In genomic region chr10:35495521-35496238, GRCh38 we compare ENCODE assay signal across 9 cellular contexts.
DNase-seq lines count a peak whose midpoint lies in the region; ATAC-seq, FAIRE-seq and TF ChIP-seq lines count a peak whose summit lies in the region.
"Had no signal": no experiment of that assay in that cellular context is flagged by ENCODE, and none has a peak within 500 bp of the region (broad histone marks: within the 10 kb centered on the region; RNA-seq: fewer than 3 reads in every experiment).

No MANE protein-coding gene starts in this region.

- peaks cover 62% of the 10 kb centered on the region for H4K20me1 ChIP-seq in IMR-90 (ENCODE audit: insufficient read depth, low read length)

- POLR2A ChIA-PET in IMR-90 (lab: Charles Lee; ENCODE audit: unreplicated experiment): no interaction called here

- FAIRE-seq in kidney (lab: Jason Lieb, UNC): no peak
- FAIRE-seq: endometrium had no signal

- no peak overlapping the region for H3K23ac ChIP-seq in IMR-90 (ENCODE audit: low read depth, low read length)

- H2AK9ac ChIP-seq in IMR-90 (replicated peaks; ENCODE audit: low read depth, low read length, poor library complexity): no peak overlapping the region

- H3K9me3 ChIP-seq in IMR-90 (ENCODE audit: control insufficient read depth, insufficient read depth, low read length): no peaks in the 10 kb centered on the region
- H3K9me3 ChIP-seq in heart left ventricle: no peaks in the 10 kb centered on the region
- H3K9me3 ChIP-seq in kidney (ENCODE audit: control insufficient read depth in 1 of 2, low read length in 2 of 2): no peaks in the 10 kb centered on the region

- peak; percentile 41 for ATAC-seq in GM21360 (IDR thresholded peaks at IDR 0.05; ENCODE audit: unreplicated experiment)
- ATAC-seq in IMR-90 (ENCODE audit: low read depth): peak; percentile 36
- peak; percentile 69 to 76 (median 72) for ATAC-seq in heart left ventricle

- H3K79me1 ChIP-seq in IMR-90 (ENCODE audit: low read depth in 1 of 2, low read length in 2 of 2): peaks cover 67 to 91% of the 10 kb centered on the region in 2 experiments

- H3K4me1 ChIP-seq in IMR-90 (ENCODE audit: control insufficient read depth, insufficient read depth, low read length): peaks cover 12% of the 10 kb centered on the region
- H3K4me1 ChIP-seq in heart left ventricle: peaks cover 0 to 74% (median 32%) of the 10 kb centered on the region in 12 donors
- peaks cover 22 to 23% of the 10 kb centered on the region in 2 donors for H3K4me1 ChIP-seq in kidney (ENCODE audit: control insufficient read depth in 1 of 2, insufficient read depth in 1 of 2, low read depth in 1 of 2, low read length in 2 of 2)

- H3K56ac ChIP-seq in IMR-90 (ENCODE audit: extremely low read depth, insufficient read depth, low read length): no peak overlapping the region

- no CpG with 5 or more reads among the region's 5 CpGs for WGBS in IMR-90 (ENCODE audit: extremely low coverage in 2 of 2, insufficient read length in 1 of 2), 2 experiments
- 29 to 38% (median 34%) methylated on average over 5 of the region's 5 CpGs for WGBS in heart left ventricle, 4 donors

- H3K36me3 ChIP-seq in IMR-90 (ENCODE audit: control insufficient read depth, insufficient read depth, low read length) (peaks cover under 1% of the 10 kb centered on the region; the same call in 1 of the 2 replicates), heart left ventricle (peaks cover 0 to 2% (median 0%) of the 10 kb centered on the region in 9 donors), kidney (ENCODE audit: control insufficient read depth in 1 of 2, insufficient read depth in 2 of 2, low read length in 2 of 2) (no peaks in the 10 kb centered on the region)

- intact Hi-C loops in IMR-90 (cut with micrococcal nuclease) (no loop called here), heart left ventricle (cut with DNase I) (loop anchor here in 2 of 10 donors (5.0 to 10.0 kb wide), 3 partner anchors 51 to 161 kb away; partner anchors contain the start of gene CCNY (in 1 of the 2)), kidney (cut with DNase I) (no loop called here)

- H3K14ac ChIP-seq in IMR-90 (replicated peaks; ENCODE audit: low read depth, low read length): no peak overlapping the region

- H4K5ac ChIP-seq in IMR-90 (ENCODE audit: low read depth, low read length): no peak overlapping the region

- CTCF ChIA-PET in IMR-90 (lab: Yijun Ruan, JAX): no interaction called here

- no peak overlapping the region; the same call in 1 of the 2 replicates for H3K4me2 ChIP-seq in IMR-90 (ENCODE audit: low read depth, low read length)

- no peak overlapping the region; the same call in 1 of the 2 replicates for H2BK120ac ChIP-seq in IMR-90 (ENCODE audit: low read depth, low read length)

- H4K91ac ChIP-seq in IMR-90 (ENCODE audit: insufficient read depth, low read depth, low read length): no peak overlapping the region

- H3K18ac ChIP-seq in IMR-90 (ENCODE audit: low read depth, low read length): no peak overlapping the region

- H3K4ac ChIP-seq in IMR-90 (ENCODE audit: low read depth, low read length): 0 out of 2 replicates have a peak overlapping the region, but pooled peaks have one; percentile 11

- H3K27ac ChIP-seq in C4-2B: peak overlapping the region; percentile 17; the same call in 1 of the 2 replicates
- H3K27ac ChIP-seq in IMR-90 (ENCODE audit: insufficient read depth, low read length): peak overlapping the region; percentile 32; the same call in 1 of the 2 replicates
- peak overlapping the region in 11 of 12 donors; percentile 0 to 64 (median 35) for H3K27ac ChIP-seq in heart left ventricle
- no peak overlapping the region for H3K27ac ChIP-seq in kidney (ENCODE audit: low read depth in 2 of 2, low read length in 2 of 2)

- no peak for TF ChIP-seq POLR2A in IMR-90 (IDR thresholded peaks at IDR 0.05; ENCODE audit: low read depth, low read length)
- TF ChIP-seq POLR2A in heart left ventricle (IDR thresholded peaks at IDR 0.05): no peak

- in situ Hi-C loops in IMR-90 (cut with MboI; ENCODE audit: low sequenced_read_pairs): no loop called here

- no peak overlapping the region for H2AK5ac ChIP-seq in IMR-90 (ENCODE audit: low read depth, low read length)

- peak overlapping the region in 1 of 2 experiments; percentile 15; a peak in 1 of 4 replicates for H4K8ac ChIP-seq in IMR-90 (ENCODE audit: low read depth in 2 of 2, low read length in 2 of 2)

- dilution Hi-C loops in IMR-90 (cut with HindIII; ENCODE audit: low sequenced_read_pairs, unreplicated experiment): no loop called here

- DNase-seq in IMR-90 (peak; percentile 7), heart left ventricle (peak in 2 of 5 donors; percentile 33 to 52), HT-29 (ENCODE audit: low spot score) (no peak), kidney (no peak)
- no peak for DNase-seq in effector CD4-positive, alpha-beta T cell
- no peak for DNase-seq in activated CD8-positive, alpha-beta memory T cell treated with anti-CD3 and anti-CD28 coated beads, Interleukin-2, amount 50 U/mL, for 4 hours

- TF ChIP-seq CTCF in C4-2B (conservative IDR thresholded peaks at IDR 0.05) (no peak), IMR-90 (conservative IDR thresholded peaks at IDR 0.05; ENCODE audit: low read depth, low read length) (no peak), heart left ventricle (IDR thresholded peaks at IDR 0.05) (no peak), kidney (IDR thresholded peaks at IDR 0.05; ENCODE audit: borderline replicate concordance, extremely low read depth, insufficient read depth) (no peak)

- H2AFZ ChIP-seq in IMR-90 (replicated peaks; ENCODE audit: low read length, poor library complexity): no peak overlapping the region

- no peaks in the 10 kb centered on the region for H3K27me3 ChIP-seq in IMR-90 (ENCODE audit: control insufficient read depth, insufficient read depth, low read length)
- no peaks in the 10 kb centered on the region for H3K27me3 ChIP-seq in heart left ventricle

- H2BK5ac ChIP-seq in IMR-90 (ENCODE audit: low read depth, low read length, poor library complexity, severe bottlenecking): peak overlapping the region; percentile 18

- TF ChIP-seq RAD21 in IMR-90 (IDR thresholded peaks at IDR 0.05; ENCODE audit: low read length): no peak

- H2BK15ac ChIP-seq in IMR-90 (ENCODE audit: low read depth, low read length): no peak overlapping the region

- H3K9ac ChIP-seq in IMR-90 (ENCODE audit: low read depth, low read length): no peak overlapping the region
- H3K9ac ChIP-seq in kidney (ENCODE audit: low read length in 2 of 2): no peak overlapping the region

- H3K9me1 ChIP-seq in IMR-90 (ENCODE audit: insufficient read depth, low read length): peaks cover 43% of the 10 kb centered on the region

- H3K4me3 ChIP-seq in IMR-90 (ENCODE audit: insufficient read depth, low read depth, low read length): no peak overlapping the region
- no peak overlapping the region for H3K4me3 ChIP-seq in heart left ventricle
- no peak overlapping the region for H3K4me3 ChIP-seq in kidney (ENCODE audit: low read length in 2 of 2)

- no TSS peak for BruUV-seq in IMR-90 (replicated peaks; lab: Mats Ljungman, UMichigan)

- no peak overlapping the region for H2BK20ac ChIP-seq in IMR-90 (ENCODE audit: low read depth, low read length)

TF ChIP-seq in IMR-90, 13 proteins besides CTCF, POLR2A, EP300 and RAD21:
- TF ChIP-seq CEBPB (IDR thresholded peaks at IDR 0.05; ENCODE audit: low read depth, low read length) (peak; percentile 43; the same call in 1 of the 2 replicates), RFX5 (IDR thresholded peaks at IDR 0.05; ENCODE audit: low read depth, low read length) (no peak), MAZ (IDR thresholded peaks at IDR 0.05; ENCODE audit: borderline replicate concordance, low read depth, low read length) (no peak), SMC3 (IDR thresholded peaks at IDR 0.05; ENCODE audit: low read depth, low read length) (no peak), RCOR1 (IDR thresholded peaks at IDR 0.05; ENCODE audit: insufficient replicate concordance, low read length) (no peak), BHLHE40 (IDR thresholded peaks at IDR 0.05; ENCODE audit: low read depth, low read length) (peak; percentile 43; the same call in 1 of the 2 replicates)

Comparison
In these comparisons a context has a peak if more than half of its experiments do, and no peak if none do; other contexts are left out.
1. H3K27ac ChIP-seq: peak in C4-2B (single experiment), IMR-90 (single experiment) and heart left ventricle (11 of 12); none in kidney (0 of 2).
2. Peak in every context shown above with its lines, with median percentiles within 50 percentile points of each other: ATAC-seq.